In the genomic region with DNA sequence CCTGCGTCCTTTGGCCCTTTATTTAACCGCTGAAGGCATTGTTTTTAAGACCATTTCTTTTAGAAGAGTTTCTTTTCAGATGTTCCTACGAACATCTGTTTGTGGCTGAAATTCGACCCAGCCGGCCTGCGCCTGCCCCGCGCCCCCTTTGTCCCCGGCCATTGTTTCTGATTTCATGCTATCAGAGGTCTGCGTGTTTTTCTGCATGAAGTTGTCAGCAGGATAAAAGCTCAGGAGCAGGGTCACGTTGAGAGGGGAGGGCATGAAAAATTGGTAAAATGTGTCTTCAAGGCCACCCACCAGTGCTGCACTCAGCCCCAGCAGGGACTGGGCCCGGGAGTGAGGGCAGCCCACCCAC, we compare ENCODE assay signal across 23 cellular contexts. TPM values are rescaled to one million over a fixed set of nuclear protein-coding genes. Genes with fewer than 3 reads are reported as not detected.
DNase-seq lines count a peak whose midpoint lies in the region; ATAC-seq and TF ChIP-seq lines count a peak whose summit lies in the region.
"Had no signal": no experiment of that assay in that cellular context is flagged by ENCODE, and none has a peak within 500 bp of the region (broad histone marks: within the 10 kb centered on the region; RNA-seq: fewer than 3 reads in every experiment).

No MANE protein-coding gene starts in this region.

- peak overlapping the region in 2 of 4 donors; percentile 21 to 53 for H3K27ac ChIP-seq in tibial nerve
- H3K27ac ChIP-seq: SK-N-MC had no signal

- in situ Hi-C loops in astrocyte of the cerebellum (cut with HindIII; ENCODE audit: low sequenced_read_pairs) = no loop called here

- no peak for TF ChIP-seq EP300 in tibial nerve (IDR thresholded peaks at IDR 0.05)

- peaks cover 14% of the 10 kb centered on the region for H3K4me1 Mint-ChIP-seq in glutamatergic neuron (ENCODE audit: low read depth, unreplicated experiment)
- H3K4me1 Mint-ChIP-seq: IgD-negative memory B cell had no signal

- no peaks in the 10 kb centered on the region for H3K27me3 ChIP-seq in H7 (ENCODE audit: control insufficient read depth, insufficient read depth, low read length)
- no peaks in the 10 kb centered on the region for H3K27me3 ChIP-seq in tibial nerve
- H3K27me3 ChIP-seq: BE2C had no signal

- no peak overlapping the region for H3K4me3 ChIP-seq in H7 (ENCODE audit: insufficient read depth, low read depth, low read length)
- no peak overlapping the region for H3K4me3 ChIP-seq in astrocyte of the cerebellum (ENCODE audit: low read depth, low read length)
- H3K4me3 ChIP-seq in tibial nerve = no peak overlapping the region
- H3K4me3 ChIP-seq: SK-N-MC had no signal

- H3K36me3 ChIP-seq in H7 (replicated peaks; ENCODE audit: control insufficient read depth, insufficient read depth, low read length) = no peaks in the 10 kb centered on the region
- H3K36me3 ChIP-seq in tibial nerve = peaks cover 0 to 15% (median 0%) of the 10 kb centered on the region in 3 donors
- H3K36me3 ChIP-seq: BE2C had no signal

- WGBS in tibial nerve, 2 donors = 55 to 68% methylated on average over 12 of the region's 12 CpGs

- peaks cover 0 to 46% (median 26%) of the 10 kb centered on the region in 4 donors for H3K4me1 ChIP-seq in tibial nerve
- H3K4me1 ChIP-seq: BE2C had no signal

- DNase-seq in H7 (peak; percentile 69), astrocyte of the cerebellum (ENCODE audit: low read depth) (peak; percentile 63), glutamatergic neuron (no peak), retina (peak; percentile 74), NCI-H510A (lab: John Stamatoyannopoulos, UW) (no peak), tibial nerve (ENCODE audit: low spot score in 2 of 2) (no peak)
- DNase-seq: BE2C; CD4-positive, CD25-positive, alpha-beta regulatory T cell; COR-L47; DMS 273 treated with DMSO at 0.1 percent for 48 hours; DND-41; Karpas-422; NCI-H1048; NCI-H1436; NCI-H1930; NCI-H2171; NCI-H446 had no signal

- no peak for TF ChIP-seq POLR2A in tibial nerve (IDR thresholded peaks at IDR 0.05)

- H3K9me3 ChIP-seq in tibial nerve = no peaks in the 10 kb centered on the region
- H3K9me3 ChIP-seq: BE2C had no signal

- no peaks in the 10 kb centered on the region for H3K36me3 Mint-ChIP-seq in glutamatergic neuron (ENCODE audit: unreplicated experiment)
- H3K36me3 Mint-ChIP-seq: CD4-positive, CD25-positive, alpha-beta regulatory T cell had no signal

- peak overlapping the region; percentile 43 for H3K27ac Mint-ChIP-seq in glutamatergic neuron (ENCODE audit: unreplicated experiment)
- H3K27ac Mint-ChIP-seq: CD4-positive, CD25-positive, alpha-beta regulatory T cell; IgD-negative memory B cell had no signal

- peaks cover 3% of the 10 kb centered on the region for H3K27me3 Mint-ChIP-seq in glutamatergic neuron (ENCODE audit: unreplicated experiment)
- H3K27me3 Mint-ChIP-seq: CD4-positive, CD25-positive, alpha-beta regulatory T cell; IgD-negative memory B cell had no signal

- H3K9me3 Mint-ChIP-seq in glutamatergic neuron (ENCODE audit: unreplicated experiment) = peaks cover 4% of the 10 kb centered on the region
- H3K9me3 Mint-ChIP-seq: CD4-positive, CD25-positive, alpha-beta regulatory T cell; IgD-negative memory B cell had no signal

- TF ChIP-seq CTCF in astrocyte of the cerebellum (IDR thresholded peaks at IDR 0.05; ENCODE audit: low read depth, low read length, missing control alignments) = no peak
- TF ChIP-seq CTCF in glutamatergic neuron (IDR thresholded peaks at IDR 0.05; ENCODE audit: partially characterized antibody, unreplicated experiment) = no peak
- no peak for TF ChIP-seq CTCF in tibial nerve (IDR thresholded peaks at IDR 0.05)

- H3K4me3 Mint-ChIP-seq in glutamatergic neuron (ENCODE audit: unreplicated experiment) = no peak overlapping the region
- H3K4me3 Mint-ChIP-seq: CD4-positive, CD25-positive, alpha-beta regulatory T cell; IgD-negative memory B cell had no signal

- ATAC-seq in HG03378 (IDR thresholded peaks at IDR 0.05; ENCODE audit: unreplicated experiment) = no peak
- ATAC-seq: Right ventricle myocardium inferior had no signal

RNA-seq across cellular contexts. Expression of a gene that starts 43.1 kb away (rescaled TPM):
- 0.26 and 0.38 TPM in 2 replicates for total RNA-seq in H7 (2014; rRNA removed; shearing (Covaris generic))
- 6.2 TPM for total RNA-seq in glutamatergic neuron (ENCODE audit: unreplicated experiment)
- total RNA-seq in tibial nerve = 10 to 100 TPM in 1 of 4 donors, 1 to 10 TPM in 2, under 1 TPM in 1; 0.20 to 10.3 (median 2.5) TPM
- total RNA-seq: CD4-positive, CD25-positive, alpha-beta regulatory T cell; MCF 10A; OCI-LY7; Right ventricle myocardium inferior had no signal

Comparison
In these comparisons a context has a peak if more than half of its experiments do, and no peak if none do; other contexts are left out.
1. DNase-seq: peak in H7 (single experiment), astrocyte of the cerebellum (single experiment) and retina (single experiment); none in glutamatergic neuron (single experiment), NCI-H510A (single experiment) and tibial nerve (0 of 2).